In the genomic region with DNA sequence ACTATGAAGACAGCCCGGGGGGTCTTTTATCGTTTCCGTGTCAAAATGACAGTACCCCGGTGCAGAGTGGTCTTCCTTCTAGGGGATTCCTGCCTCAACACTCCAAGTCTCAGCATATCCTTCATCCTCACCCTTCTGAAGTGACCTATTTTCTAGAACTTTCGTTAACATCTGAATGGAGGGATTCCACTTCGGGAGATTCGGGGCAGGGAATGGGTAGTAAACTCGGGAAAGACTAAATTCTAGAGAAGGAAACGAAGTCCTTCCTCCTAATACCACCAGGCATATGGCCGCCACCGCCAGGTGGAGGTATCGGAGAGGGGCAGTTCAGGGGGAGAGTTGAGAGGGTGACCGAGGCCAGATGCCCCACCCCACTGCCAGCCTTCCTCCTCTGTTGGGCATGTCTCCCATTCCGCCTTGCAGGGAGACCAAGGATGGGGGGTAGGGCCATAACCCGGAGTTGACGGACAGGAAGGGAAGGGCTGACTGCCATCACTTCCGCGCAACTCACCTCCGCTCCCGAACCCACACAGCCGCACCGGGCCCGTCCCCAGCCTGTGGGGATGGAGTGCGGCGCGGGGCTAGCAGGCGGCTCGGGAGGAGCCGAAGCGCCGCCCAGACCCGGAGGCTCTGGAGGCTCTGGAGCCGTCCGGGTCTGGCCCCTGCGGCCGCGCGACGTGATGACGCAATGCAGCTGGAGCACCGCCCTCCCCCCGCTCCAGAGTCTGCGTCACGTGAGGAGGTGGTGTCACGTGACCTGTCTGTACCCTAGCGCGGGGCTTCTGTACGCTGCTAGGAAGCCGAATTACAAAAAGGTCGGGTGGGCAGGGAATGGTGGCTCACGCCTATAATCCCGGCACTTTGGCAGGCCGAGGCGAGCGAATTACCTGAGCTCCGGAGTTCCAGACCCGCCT, we compare ENCODE assay signal across 8 cellular contexts. TPM values are rescaled to one million over a fixed set of nuclear protein-coding genes. Genes with fewer than 3 reads are reported as not detected.
DNase-seq lines count a peak whose midpoint lies in the region; ATAC-seq, FAIRE-seq and TF ChIP-seq lines count a peak whose summit lies in the region.

A gene (minus strand): TSS at position 657 of the 914 bp plus-strand sequence. CDS start 2,072 bp downstream, outside the sequence.

- DNase-seq in Caki2 (ENCODE audit: low read depth) (peak; percentile 97), HUDEP-2 (lab: John Stamatoyannopoulos, UW; ENCODE audit: unreplicated experiment in 76 of 76) (peak in 75 of 76 experiments; percentile 47 to 95 (median 92)), NOMO-1 treated with dmso at 0.1 percent for 144 hours (lab: John Stamatoyannopoulos, UW; ENCODE audit: unreplicated experiment) (peak; percentile 92), H1 (ENCODE audit: low read depth in 1 of 2, low spot score in 2 of 2) (peak; percentile 93 to 96), mesenchymal stem cell (peak; percentile 97)
- DNase-seq in activated CD8-positive, alpha-beta memory T cell treated with anti-CD3 and anti-CD28 coated beads for 48 hours (ENCODE audit: low read depth in 2 of 3, low spot score in 2 of 3): peak; percentile 83 to 93 (median 85)
- DNase-seq in stimulated activated CD8-positive, alpha-beta memory T cell treated with anti-CD3 and anti-CD28 coated beads, Interleukin-12 subunit alpha, Interleukin-12 subunit beta, amount 100 ng/mL, for 4 hours (ENCODE audit: low read depth): peak; percentile 91

- H3K14ac ChIP-seq in H1 (ENCODE audit: insufficient read length) (no peak within 1 kb of the TSS), mesenchymal stem cell (ENCODE audit: low read length in 2 of 2) (peak within 1 kb of the TSS in 1 of 2 experiments; percentile 82)

- CTCF ChIA-PET in H1 (lab: Charles Lee; ENCODE audit: partially characterized antibody): interaction anchor here (0.6 to 2.2 kb wide), 5 partner anchors 72 to 381 kb away, joined by 3 to 7 read pairs (median 3); a partner anchor contains a TSS

- no peaks in the 10 kb centered on the region for H3K27me3 ChIP-seq in H1 (replicated peaks in 1 of 4; ENCODE audit: control insufficient read depth in 3 of 4, extremely low read depth in 1 of 4, insufficient read depth in 3 of 4, low read length in 3 of 4)
- no peaks in the 10 kb centered on the region for H3K27me3 ChIP-seq in mesenchymal stem cell (ENCODE audit: control insufficient read depth in 1 of 2, insufficient read depth in 1 of 2, low read length in 2 of 2)

- H3K79me1 ChIP-seq in H1 (ENCODE audit: low read depth, low read length) (no peaks in the 10 kb centered on the region), mesenchymal stem cell (replicated peaks; ENCODE audit: low read length, poor library complexity, severe bottlenecking) (peaks cover 8% of the 10 kb centered on the region)

- H4K8ac ChIP-seq in H1 (ENCODE audit: extremely low read depth, insufficient read depth, low read length) (peak within 1 kb of the TSS; percentile 98), mesenchymal stem cell (ENCODE audit: low read length) (peak within 1 kb of the TSS; percentile 99)

- no peak within 1 kb of the TSS for H2BK20ac ChIP-seq in H1 (ENCODE audit: low read length)

- peak; percentile 93 for ATAC-seq in GM21381 (IDR thresholded peaks at IDR 0.05; ENCODE audit: unreplicated experiment)

- H2BK15ac ChIP-seq in H1 (ENCODE audit: low read length): peak within 1 kb of the TSS; percentile 89; the same call in 1 of the 2 replicates
- peak within 1 kb of the TSS; percentile 94 for H2BK15ac ChIP-seq in mesenchymal stem cell (ENCODE audit: low read depth, poor library complexity, severe bottlenecking)

- TF ChIP-seq POLR2A in H1 (IDR thresholded peaks at IDR 0.05; ENCODE audit: control extremely low read depth in 1 of 2, low read depth in 2 of 2, low read length in 2 of 2): peak; percentile 82 to 94

- H3K18ac ChIP-seq in H1 (ENCODE audit: extremely low read depth, low read length) (peak within 1 kb of the TSS; percentile 86), mesenchymal stem cell (ENCODE audit: low read depth in 1 of 2, low read length in 2 of 2) (peak within 1 kb of the TSS; percentile 97)

- in situ Hi-C loops in Caki2 (cut with HindIII; ENCODE audit: low pct_unique_long_range_greater_than_20kb, low sequenced_read_pairs): no loop called here

- TF ChIP-seq RAD21 in H1 (IDR thresholded peaks at IDR 0.05 in 1 of 2, conservative IDR thresholded peaks at IDR 0.05 in 1 of 2; ENCODE audit: low read depth in 2 of 2, low read length in 2 of 2): peak; percentile 41 to 52

- no peak within 1 kb of the TSS for H2AK5ac ChIP-seq in H1 (ENCODE audit: low read depth, low read length)
- H2AK5ac ChIP-seq in mesenchymal stem cell (ENCODE audit: low read length, severe bottlenecking): no peak within 1 kb of the TSS

- WGBS in H1 (ENCODE audit: extremely low coverage in 1 of 2, insufficient coverage in 1 of 2, insufficient read length in 1 of 2, insufficient replicate concordance in 2 of 2, low coverage in 1 of 2, low lambda C conversion rate in 2 of 2, missing lambda C conversion rate in 1 of 2), 2 experiments: 3% methylated on average over 57 of the region's 57 CpGs; no CpG with 5 or more reads in 1 of the 2 experiments
- 2% methylated on average over 55 of the region's 57 CpGs for WGBS in mesenchymal stem cell

- peak within 1 kb of the TSS; percentile 52 to 90 (median 87) for H3K4me3 ChIP-seq in H1 (ENCODE audit: extremely low read depth in 1 of 4, insufficient read depth in 2 of 4, low read depth in 3 of 4, low read length in 4 of 4)
- peak within 1 kb of the TSS; percentile 91 for H3K4me3 ChIP-seq in mesenchymal stem cell (ENCODE audit: insufficient read depth in 1 of 2, low read depth in 1 of 2, low read length in 2 of 2)

- H4K91ac ChIP-seq in H1 (replicated peaks; ENCODE audit: insufficient read length, low read length): no peak within 1 kb of the TSS
- peak within 1 kb of the TSS; percentile 87 for H4K91ac ChIP-seq in mesenchymal stem cell (ENCODE audit: low read length)

- POLR2A ChIA-PET in H1 (lab: Charles Lee; ENCODE audit: partially characterized antibody): interaction anchor here (0.7 to 1.3 kb wide), 9 partner anchors 11 to 79 kb away, joined by 3 to 18 read pairs (median 4); a partner anchor contains a TSS

- H2AFZ ChIP-seq in H1 (ENCODE audit: low read length) (peak within 1 kb of the TSS; percentile 66; the same call in 1 of the 2 replicates), mesenchymal stem cell (ENCODE audit: low read depth, low read length) (peak within 1 kb of the TSS; percentile 92)

- peak within 1 kb of the TSS; percentile 42 to 72 for H3K4me2 ChIP-seq in H1 (ENCODE audit: insufficient read depth in 1 of 2, low read depth in 2 of 2, low read length in 2 of 2)
- peak within 1 kb of the TSS; percentile 83 for H3K4me2 ChIP-seq in mesenchymal stem cell (ENCODE audit: low read length, poor library complexity, severe bottlenecking)

- no peaks in the 10 kb centered on the region for H3K23me2 ChIP-seq in H1 (ENCODE audit: low read depth, low read length)

- peaks cover 0 to 7% (median 0%) of the 10 kb centered on the region in 4 experiments; a peak in 2 of 8 replicates for H3K36me3 ChIP-seq in H1 (ENCODE audit: control insufficient read depth in 2 of 4, insufficient read depth in 4 of 4, low read length in 3 of 4)
- peaks cover 0 to 23% of the 10 kb centered on the region in 2 experiments for H3K36me3 ChIP-seq in mesenchymal stem cell (ENCODE audit: control insufficient read depth in 1 of 2, insufficient read depth in 2 of 2, low read depth in 1 of 2, low read length in 2 of 2)

- peak; percentile 44 to 59; a peak in 2 of 3 replicates for TF ChIP-seq EP300 in H1 (IDR thresholded peaks at IDR 0.05; ENCODE audit: borderline replicate concordance in 1 of 2, low read depth in 2 of 2, low read length in 2 of 2)

- TF ChIP-seq CTCF in H1 (IDR thresholded peaks at IDR 0.05; ENCODE audit: control extremely low read depth in 1 of 3, insufficient read depth in 1 of 3, low read depth in 1 of 3, low read length in 3 of 3): peak; percentile 69 to 78 (median 69)

- FAIRE-seq in H1 (lab: Jason Lieb, UNC): no peak

- H2BK12ac ChIP-seq in H1 (ENCODE audit: low read depth, low read length) (0 out of 2 replicates have a peak within 1 kb of the TSS, but pooled peaks have one; percentile 35), mesenchymal stem cell (ENCODE audit: low read length in 2 of 2) (peak within 1 kb of the TSS in 1 of 2 experiments; percentile 67)

- H3K9me3 ChIP-seq in H1 (ENCODE audit: insufficient read depth in 2 of 2, low read depth in 1 of 2, low read length in 1 of 2) (no peaks in the 10 kb centered on the region), mesenchymal stem cell (ENCODE audit: control insufficient read depth, low read length) (no peaks in the 10 kb centered on the region)

- H2BK120ac ChIP-seq in H1 (replicated peaks; ENCODE audit: low read depth, low read length) (no peak within 1 kb of the TSS), mesenchymal stem cell (ENCODE audit: low read depth, low read length) (peak within 1 kb of the TSS; percentile 52)

- H3K56ac ChIP-seq in H1 (replicated peaks; ENCODE audit: insufficient read length, low read depth, low read length): peak within 1 kb of the TSS; percentile 73

- no peaks in the 10 kb centered on the region for H3K4me1 ChIP-seq in H1 (replicated peaks in 1 of 4; ENCODE audit: control insufficient read depth in 3 of 4, insufficient read depth in 4 of 4, low read length in 3 of 4)
- H3K4me1 ChIP-seq in mesenchymal stem cell (ENCODE audit: control insufficient read depth, insufficient read depth, low read depth, low read length): no peaks in the 10 kb centered on the region

- H2BK5ac ChIP-seq in H1 (ENCODE audit: low read depth, low read length): peak within 1 kb of the TSS; percentile 86
- peak within 1 kb of the TSS; percentile 66 for H2BK5ac ChIP-seq in mesenchymal stem cell (ENCODE audit: low read depth, low read length, poor library complexity, severe bottlenecking)

- no peak within 1 kb of the TSS for H3K4ac ChIP-seq in H1 (replicated peaks; ENCODE audit: insufficient read length, low read depth, low read length)
- peak within 1 kb of the TSS in 1 of 2 experiments; percentile 60 for H3K4ac ChIP-seq in mesenchymal stem cell (ENCODE audit: low read depth in 1 of 2, low read length in 2 of 2)

- peak within 1 kb of the TSS; percentile 78 for H4K5ac ChIP-seq in H1 (ENCODE audit: insufficient read length, low read depth, low read length)

- H3K23ac ChIP-seq in H1 (ENCODE audit: insufficient read length) (no peak within 1 kb of the TSS), mesenchymal stem cell (ENCODE audit: low read length in 2 of 2) (peak within 1 kb of the TSS in 1 of 2 experiments; percentile 41)

- H3K9ac ChIP-seq in H1 (replicated peaks in 1 of 4; ENCODE audit: extremely low read depth in 1 of 4, low read depth in 3 of 4, low read length in 3 of 4): peak within 1 kb of the TSS; percentile 35 to 87 (median 74)
- peak within 1 kb of the TSS; percentile 94 for H3K9ac ChIP-seq in mesenchymal stem cell (ENCODE audit: low read length)

- no peaks in the 10 kb centered on the region for H4K20me1 ChIP-seq in H1 (replicated peaks in 1 of 2; ENCODE audit: control insufficient read depth in 1 of 2, insufficient read depth in 2 of 2, low read length in 2 of 2)

- no peaks in the 10 kb centered on the region for H3K79me2 ChIP-seq in H1 (ENCODE audit: control insufficient read depth in 1 of 2, insufficient read depth in 2 of 2, low read length in 2 of 2)

- peak within 1 kb of the TSS; percentile 90 for H3K27ac ChIP-seq in H1 (ENCODE audit: low read depth, low read length)
- H3K27ac ChIP-seq in mesenchymal stem cell (ENCODE audit: low read length, poor library complexity, severe bottlenecking): peak within 1 kb of the TSS; percentile 94

RNA-seq across cellular contexts. Expression of the gene that starts here (rescaled TPM):
- 18.2 and 19.0 TPM in 2 replicates for total RNA-seq in Caki2 (2014; rRNA removed; shearing (Covaris generic); ENCODE audit: low replicate concordance)
- 29.9 and 33.3 TPM in 2 replicates for total RNA-seq in H1 (2021; fragmentation: NEBNext Ultra II Directional; extraction: Animal tissue kit (Norgen Biotek cat#: 25700))
- 22.3 and 27.2 TPM in 2 replicates for polyA plus RNA-seq in H1 (2011; rRNA removed)
- polyA plus RNA-seq in H1 (2011; cell fraction: cytosol; rRNA removed): 32.5 TPM
- polyA plus RNA-seq in H1 (2011; cell fraction: nucleus; rRNA removed): 22.4 TPM
- polyA plus RNA-seq in H1 (2012, experiment 1 of 2): 26.4 to 30.7 TPM (median 26.8 TPM) in 4 replicates
- 2.3 TPM for polyA plus RNA-seq in H1 (2012, experiment 2 of 2)
- polyA plus RNA-seq in H1 (2013, experiment 1 of 2): 13.1 TPM
- polyA plus RNA-seq in H1 (2013, experiment 2 of 2): 13.2 TPM
- 53.7 and 75.9 TPM in 2 replicates for polyA minus RNA-seq in H1 (2011; rRNA and poly(A)+ RNA removed)
- polyA minus RNA-seq in H1 (2011; cell fraction: cytosol; rRNA and poly(A)+ RNA removed): 15.3 TPM
- polyA minus RNA-seq in H1 (2011; cell fraction: nucleus; rRNA and poly(A)+ RNA removed): 20.5 TPM
- polyA plus RNA-seq in mesenchymal stem cell (2013, experiment 1 of 2): 11.6 TPM
- 10.8 TPM for polyA plus RNA-seq in mesenchymal stem cell (2013, experiment 2 of 2)

Comparison
In these comparisons a context has a peak if more than half of its experiments do, and no peak if none do; other contexts are left out.
1. Peak in every context shown above with its lines: DNase-seq, ATAC-seq, H3K4me3 ChIP-seq and H3K27ac ChIP-seq.